15 cellular contexts compared by ENCODE assay signal in genomic region chr3:8606666-8607065, GRCh38. TPM values are rescaled to one million over a fixed set of nuclear protein-coding genes. Genes with fewer than 3 reads are reported as not detected.
"Had no signal": no experiment of that assay in that cellular context is flagged by ENCODE, and none has a peak within 500 bp of the region (broad histone marks: within the 10 kb centered on the region; RNA-seq: fewer than 3 reads in every experiment).

No MANE protein-coding gene starts in this region.

- H3K4me3 ChIP-seq: lung, psoas muscle, testis had no signal

- H3K27ac ChIP-seq: psoas muscle, testis had no signal

- DNase-seq: activated CD4-positive, alpha-beta memory T cell treated with anti-CD3 and anti-CD28 coated beads, Interleukin-2, amount 10 ng/mL, durations not matched to agents 7 days and 5 days; activated CD4-positive, alpha-beta T cell treated with anti-CD3 and anti-CD28 coated beads for 36 hours; activated gamma-delta T cell treated with Interleukin-2 at 50 U/mL for 16 hours; activated naive CD8-positive, alpha-beta T cell treated with anti-CD3 and anti-CD28 coated beads for 36 hours; activated T-cell treated with anti-CD3 and anti-CD28 coated beads, Interleukin-2, amount 50 U/mL, for 48 hours; cerebellar nuclear complex; glutamatergic neuron; immature natural killer cell; left colon; psoas muscle; stimulated activated CD4-positive, alpha-beta T cell treated with anti-CD3 and anti-CD28 coated beads, Interleukin-4, amount 100 ng/mL, for 1 hour; stimulated activated CD8-positive, alpha-beta memory T cell treated with anti-CD3 and anti-CD28 coated beads, Interleukin-4, amount 100 ng/mL, for 48 hours; T-cell; testis had no signal

- H3K27me3 ChIP-seq: testis had no signal

- H3K9me3 ChIP-seq: psoas muscle, testis had no signal

- ATAC-seq: activated CD4-positive, alpha-beta T cell treated with anti-CD3 and anti-CD28 coated beads for 36 hours; left colon; T-cell had no signal

RNA-seq across cellular contexts. Expression of gene SSUH2, which starts 37.9 kb away (rescaled TPM):
- polyA plus RNA-seq: immature natural killer cell had no signal
